In genomic region chrX:86137071-86137470, GRCh38 we compare ENCODE assay signal across 20 cellular contexts. TPM values are rescaled to one million over a fixed set of nuclear protein-coding genes. Genes with fewer than 3 reads are reported as not detected.
DNase-seq lines count a peak whose midpoint lies in the region; ATAC-seq and TF ChIP-seq lines count a peak whose summit lies in the region.
"Had no signal": no experiment of that assay in that cellular context is flagged by ENCODE, and none has a peak within 500 bp of the region (broad histone marks: within the 10 kb centered on the region; RNA-seq: fewer than 3 reads in every experiment).

No MANE protein-coding gene starts in this region.

- intact Hi-C loops in activated CD4-positive, alpha-beta T cell treated with anti-CD3 and anti-CD28 coated beads for 36 hours (cut with DNase I, micrococcal nuclease), result no loop called here

- H3K27me3 ChIP-seq in ACC112 (ENCODE audit: insufficient read depth, low read length), result no peaks in the 10 kb centered on the region
- H3K27me3 ChIP-seq: SJSA1 had no signal

- H3K36me3 ChIP-seq in ACC112 (ENCODE audit: insufficient read depth, low read length), result no peaks in the 10 kb centered on the region
- H3K36me3 ChIP-seq: SJSA1 had no signal

- H3K79me2 ChIP-seq in ACC112 (ENCODE audit: control insufficient read depth, insufficient read depth, low read length, unreplicated experiment), result no peaks in the 10 kb centered on the region

- ATAC-seq in activated CD4-positive, alpha-beta T cell treated with anti-CD3 and anti-CD28 coated beads for 36 hours, result no peak
- no peak for ATAC-seq in GM19463 (IDR thresholded peaks at IDR 0.05; ENCODE audit: unreplicated experiment)
- ATAC-seq in activated CD4-positive, CD25-positive, alpha-beta regulatory T cell treated with anti-CD3 and anti-CD28 coated beads, Interleukin-2, amount 50 U/mL, for 24 hours, result no peak
- ATAC-seq: HCT116, HepG2 had no signal

- DNase-seq in HFFc6, result peak; percentile 55
- DNase-seq in RKO (ENCODE audit: low spot score), result peak; percentile 22
- peak; percentile 1 for DNase-seq in fibroblast of mammary gland (ENCODE audit: low read depth)
- no peak for DNase-seq in iPS-NIHi11 (ENCODE audit: low spot score)
- no peak for DNase-seq in activated CD4-positive, alpha-beta T cell treated with anti-CD3 and anti-CD28 coated beads for 36 hours
- DNase-seq: AML-193, MM.1S, NCI-H1105 treated with DMSO at 0.1 percent for 48 hours, NCI-H187 treated with DMSO at 0.1 percent for 48 hours, NCI-H446, NCI-H69, RPMI8226 had no signal

- POLR2A ChIA-PET in activated CD4-positive, alpha-beta T cell treated with anti-CD3 and anti-CD28 coated beads for 36 hours (lab: Charles Lee), result no interaction called here

- CTCF ChIA-PET in activated CD4-positive, alpha-beta T cell treated with anti-CD3 and anti-CD28 coated beads for 36 hours (lab: Charles Lee), result no interaction called here

- H3K4me3 Mint-ChIP-seq in HFFc6, result 0 out of 2 replicates have a peak overlapping the region, but pooled peaks have one; percentile 11
- no peak overlapping the region for H3K4me3 Mint-ChIP-seq in activated CD4-positive, alpha-beta T cell treated with anti-CD3 and anti-CD28 coated beads for 36 hours
- H3K4me3 Mint-ChIP-seq: CD14-positive monocyte had no signal

- H2AFZ ChIP-seq in ACC112 (ENCODE audit: low read length, unreplicated experiment), result no peak overlapping the region

- no peaks in the 10 kb centered on the region for H3K9me3 Mint-ChIP-seq in HFFc6
- no peaks in the 10 kb centered on the region for H3K9me3 Mint-ChIP-seq in activated CD4-positive, alpha-beta T cell treated with anti-CD3 and anti-CD28 coated beads for 36 hours (ENCODE audit: low read depth)
- H3K9me3 Mint-ChIP-seq: CD14-positive monocyte had no signal

- no peak for TF ChIP-seq CTCF in HFFc6 (IDR thresholded peaks at IDR 0.05)
- TF ChIP-seq CTCF in fibroblast of mammary gland (conservative IDR thresholded peaks at IDR 0.05; ENCODE audit: control insufficient read depth, insufficient read depth, low read depth, low read length), result no peak

- peaks cover 4% of the 10 kb centered on the region for H3K4me1 ChIP-seq in ACC112 (ENCODE audit: control insufficient read depth, insufficient read depth, low read length, unreplicated experiment)
- H3K4me1 ChIP-seq: SJSA1 had no signal

- H3K27ac Mint-ChIP-seq in HFFc6, result peak overlapping the region; percentile 47; the same call in 1 of the 2 replicates
- no peak overlapping the region for H3K27ac Mint-ChIP-seq in activated CD4-positive, alpha-beta T cell treated with anti-CD3 and anti-CD28 coated beads for 36 hours
- H3K27ac Mint-ChIP-seq: CD14-positive monocyte had no signal

- H3K4me1 Mint-ChIP-seq in HFFc6 (ENCODE audit: low read depth), result peaks cover 48% of the 10 kb centered on the region
- peaks cover 2% of the 10 kb centered on the region for H3K4me1 Mint-ChIP-seq in activated CD4-positive, alpha-beta T cell treated with anti-CD3 and anti-CD28 coated beads for 36 hours
- H3K4me1 Mint-ChIP-seq: CD14-positive monocyte had no signal

- H3K4me3 ChIP-seq in ACC112 (ENCODE audit: low read depth, low read length) (no peak overlapping the region), fibroblast of mammary gland (ENCODE audit: control insufficient read depth, low read depth, low read length) (no peak overlapping the region)
- H3K4me3 ChIP-seq: SJSA1 had no signal

- H3K36me3 Mint-ChIP-seq in HFFc6 (ENCODE audit: low read depth), result no peaks in the 10 kb centered on the region
- no peaks in the 10 kb centered on the region for H3K36me3 Mint-ChIP-seq in activated CD4-positive, alpha-beta T cell treated with anti-CD3 and anti-CD28 coated beads for 36 hours (ENCODE audit: low read depth)
- H3K36me3 Mint-ChIP-seq: CD14-positive monocyte had no signal

- no peaks in the 10 kb centered on the region for H3K27me3 Mint-ChIP-seq in HFFc6 (ENCODE audit: insufficient read depth)
- H3K27me3 Mint-ChIP-seq in activated CD4-positive, alpha-beta T cell treated with anti-CD3 and anti-CD28 coated beads for 36 hours, result peaks cover 5% of the 10 kb centered on the region

- peak overlapping the region; percentile 65 for H3K27ac ChIP-seq in ACC112 (ENCODE audit: low read depth, low read length)
- H3K27ac ChIP-seq: SJSA1 had no signal

RNA-seq across cellular contexts. Expression of gene DACH2, which starts 11.2 kb away (rescaled TPM):
- not detected for total RNA-seq in HFFc6 (2021; fragmentation: NEBNext Ultra II Directional; extraction: Animal tissue kit (Norgen Biotek cat#: 25700))
- not detected for total RNA-seq in activated CD4-positive, alpha-beta T cell treated with anti-CD3 and anti-CD28 coated beads for 36 hours
- total RNA-seq: Daoy, HepG2, SJSA1 had no signal

Comparison
In these comparisons a context has a peak if more than half of its experiments do, and no peak if none do; other contexts are left out.
1. DNase-seq: peak in HFFc6 (single experiment), RKO (single experiment) and fibroblast of mammary gland (single experiment); none in iPS-NIHi11 (single experiment) and activated CD4-positive, alpha-beta T cell treated with anti-CD3 and anti-CD28 coated beads for 36 hours (single experiment).